ENCODE assay signal across 22 cellular contexts in the genomic region with DNA sequence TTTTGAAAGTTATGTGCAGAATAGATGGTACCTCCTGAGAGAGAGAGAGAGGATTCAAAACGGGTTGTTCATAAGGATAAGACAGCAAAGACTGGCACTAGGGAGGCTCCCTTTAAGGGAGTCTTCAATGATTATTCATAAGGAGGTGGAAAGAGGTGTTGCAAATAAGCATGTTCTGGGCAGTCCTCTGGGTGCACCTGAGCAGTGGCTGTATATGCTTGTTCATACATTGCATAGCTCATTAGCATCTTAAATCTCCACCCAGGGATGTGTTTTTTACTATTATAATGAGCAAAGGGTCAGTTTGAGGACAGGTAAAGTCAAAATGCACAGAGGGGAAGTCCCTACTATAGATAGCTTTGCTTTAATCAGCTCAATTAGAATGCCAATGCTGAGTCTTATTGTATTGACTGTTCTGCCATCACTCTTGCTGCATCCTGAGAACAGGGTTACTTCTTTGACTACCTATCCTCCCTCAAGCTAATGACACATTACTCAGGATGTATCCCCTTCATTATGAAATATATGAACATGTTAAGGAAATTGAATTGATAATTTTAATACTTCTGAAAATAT. TPM values are rescaled to one million over a fixed set of nuclear protein-coding genes. Genes with fewer than 3 reads are reported as not detected.
DNase-seq lines count a peak whose midpoint lies in the region; ATAC-seq lines count a peak whose summit lies in the region.
"Had no signal": no experiment of that assay in that cellular context is flagged by ENCODE, and none has a peak within 500 bp of the region (broad histone marks: within the 10 kb centered on the region; RNA-seq: fewer than 3 reads in every experiment).

No MANE protein-coding gene starts in this region.

- no peaks in the 10 kb centered on the region for H3K27me3 Mint-ChIP-seq in activated naive CD4-positive, alpha-beta T cell treated with anti-CD3 and anti-CD28 coated beads, Interleukin-2, amount 50 U/mL, for 24 hours
- H3K27me3 Mint-ChIP-seq in activated CD4-positive, alpha-beta memory T cell treated with anti-CD3 and anti-CD28 coated beads, Interleukin-2, amount 10 ng/mL, durations not matched to agents 7 days and 5 days, result no peaks in the 10 kb centered on the region
- H3K27me3 Mint-ChIP-seq in central memory CD8-positive, alpha-beta T cell, result no peaks in the 10 kb centered on the region

- peak overlapping the region; percentile 60 for H3K27ac Mint-ChIP-seq in activated naive CD4-positive, alpha-beta T cell treated with anti-CD3 and anti-CD28 coated beads, Interleukin-2, amount 50 U/mL, for 24 hours
- peak overlapping the region; percentile 36 for H3K27ac Mint-ChIP-seq in activated CD4-positive, alpha-beta memory T cell treated with anti-CD3 and anti-CD28 coated beads, Interleukin-2, amount 10 ng/mL, durations not matched to agents 7 days and 5 days
- H3K27ac Mint-ChIP-seq in central memory CD8-positive, alpha-beta T cell (ENCODE audit: low read depth), result peak overlapping the region; percentile 45
- H3K27ac Mint-ChIP-seq: progenitor cell of endocrine pancreas had no signal

- POLR2A ChIA-PET in activated CD4-positive, alpha-beta memory T cell treated with anti-CD3 and anti-CD28 coated beads, Interleukin-2, amount 10 ng/mL, durations not matched to agents 7 days and 5 days (lab: Charles Lee), result interaction anchor here (1.8 kb wide), 1 partner anchor 10 kb away, joined by 11 read pairs; the partner anchor contains the start of gene SIRPG

- DNase-seq in activated naive CD4-positive, alpha-beta T cell treated with Interleukin-2 at 50 U/mL for 16 hours, result no peak
- DNase-seq in activated CD4-positive, alpha-beta memory T cell treated with anti-CD3 and anti-CD28 coated beads, Interleukin-2, amount 10 ng/mL, durations not matched to agents 7 days and 5 days, result no peak
- no peak for DNase-seq in central memory CD8-positive, alpha-beta T cell (ENCODE audit: low spot score in 2 of 2)
- DNase-seq in NCI-H345 treated with DMSO at 0.1 percent for 48 hours (lab: John Stamatoyannopoulos, UW; ENCODE audit: unreplicated experiment) (no peak), NCI-H2227 treated with DMSO at 0.1 percent for 48 hours (lab: John Stamatoyannopoulos, UW) (no peak)
- DNase-seq: adrenal gland; body of pancreas; left ventricle myocardium inferior; NCI-H1417; NCI-H2081; NCI-H345; right lobe of liver; stimulated activated CD4-positive, alpha-beta T cell treated with anti-CD3 and anti-CD28 coated beads, Interleukin-12 subunit alpha, Interleukin-12 subunit beta, amount 100 ng/mL, for 4 hours; stimulated activated CD4-positive, alpha-beta T cell treated with anti-CD3 and anti-CD28 coated beads, Interleukin-4, amount 100 ng/mL, for 1 hour had no signal

- peaks cover 44% of the 10 kb centered on the region for H3K36me3 Mint-ChIP-seq in activated naive CD4-positive, alpha-beta T cell treated with anti-CD3 and anti-CD28 coated beads, Interleukin-2, amount 50 U/mL, for 24 hours
- H3K36me3 Mint-ChIP-seq in activated CD4-positive, alpha-beta memory T cell treated with anti-CD3 and anti-CD28 coated beads, Interleukin-2, amount 10 ng/mL, durations not matched to agents 7 days and 5 days (ENCODE audit: low read depth), result peaks cover 20% of the 10 kb centered on the region
- no peaks in the 10 kb centered on the region for H3K36me3 Mint-ChIP-seq in central memory CD8-positive, alpha-beta T cell (ENCODE audit: insufficient read depth)

- H3K4me1 Mint-ChIP-seq in activated naive CD4-positive, alpha-beta T cell treated with anti-CD3 and anti-CD28 coated beads, Interleukin-2, amount 50 U/mL, for 24 hours, result peaks cover 94% of the 10 kb centered on the region
- H3K4me1 Mint-ChIP-seq in activated CD4-positive, alpha-beta memory T cell treated with anti-CD3 and anti-CD28 coated beads, Interleukin-2, amount 10 ng/mL, durations not matched to agents 7 days and 5 days, result peaks cover 75% of the 10 kb centered on the region
- H3K4me1 Mint-ChIP-seq in central memory CD8-positive, alpha-beta T cell, result peaks cover 80% of the 10 kb centered on the region

- H3K9me3 Mint-ChIP-seq in activated naive CD4-positive, alpha-beta T cell treated with anti-CD3 and anti-CD28 coated beads, Interleukin-2, amount 50 U/mL, for 24 hours, result peaks cover 4% of the 10 kb centered on the region
- H3K9me3 Mint-ChIP-seq in activated CD4-positive, alpha-beta memory T cell treated with anti-CD3 and anti-CD28 coated beads, Interleukin-2, amount 10 ng/mL, durations not matched to agents 7 days and 5 days, result peaks cover 9% of the 10 kb centered on the region
- no peaks in the 10 kb centered on the region for H3K9me3 Mint-ChIP-seq in central memory CD8-positive, alpha-beta T cell

- CTCF ChIA-PET in activated CD4-positive, alpha-beta memory T cell treated with anti-CD3 and anti-CD28 coated beads, Interleukin-2, amount 10 ng/mL, durations not matched to agents 7 days and 5 days (lab: Charles Lee), result interaction anchor here (0.6 to 1.1 kb wide), 2 partner anchors 164 to 381 kb away, joined by 3 to 6 read pairs; no protein-coding TSS in a partner anchor

- H3K4me3 Mint-ChIP-seq in activated naive CD4-positive, alpha-beta T cell treated with anti-CD3 and anti-CD28 coated beads, Interleukin-2, amount 50 U/mL, for 24 hours, result peak overlapping the region; percentile 31
- no peak overlapping the region for H3K4me3 Mint-ChIP-seq in activated CD4-positive, alpha-beta memory T cell treated with anti-CD3 and anti-CD28 coated beads, Interleukin-2, amount 10 ng/mL, durations not matched to agents 7 days and 5 days
- no peak overlapping the region for H3K4me3 Mint-ChIP-seq in central memory CD8-positive, alpha-beta T cell

- no peak for ATAC-seq in central memory CD8-positive, alpha-beta T cell (replicated peaks; ENCODE audit: extremely low read depth, poor library complexity, severe bottlenecking)
- no peak for ATAC-seq in HG02970 (IDR thresholded peaks at IDR 0.05; ENCODE audit: low FRiP score, unreplicated experiment)
- ATAC-seq: body of pancreas, right lobe of liver had no signal

RNA-seq across cellular contexts. Expression of gene SIRPG, which starts 10.0 kb away (rescaled TPM):
- 100 to 1,000 TPM; 109 to 111 TPM for total RNA-seq in activated CD4-positive, alpha-beta memory T cell treated with anti-CD3 and anti-CD28 coated beads, Interleukin-2, amount 10 ng/mL, durations not matched to agents 7 days and 5 days
- total RNA-seq: body of pancreas, chondrocyte, endothelial cell of umbilical vein, left ventricle myocardium inferior, mesenteric fat pad, progenitor cell of endocrine pancreas, temporal lobe, urinary bladder had no signal

RNA-seq across cellular contexts. Expression of gene SIRPB1, which starts 47.8 kb away (rescaled TPM):
- total RNA-seq in activated CD4-positive, alpha-beta memory T cell treated with anti-CD3 and anti-CD28 coated beads, Interleukin-2, amount 10 ng/mL, durations not matched to agents 7 days and 5 days, result 1 to 10 TPM; 5.1 to 7.1 TPM
- total RNA-seq: temporal lobe had no signal
